In the genomic region with DNA sequence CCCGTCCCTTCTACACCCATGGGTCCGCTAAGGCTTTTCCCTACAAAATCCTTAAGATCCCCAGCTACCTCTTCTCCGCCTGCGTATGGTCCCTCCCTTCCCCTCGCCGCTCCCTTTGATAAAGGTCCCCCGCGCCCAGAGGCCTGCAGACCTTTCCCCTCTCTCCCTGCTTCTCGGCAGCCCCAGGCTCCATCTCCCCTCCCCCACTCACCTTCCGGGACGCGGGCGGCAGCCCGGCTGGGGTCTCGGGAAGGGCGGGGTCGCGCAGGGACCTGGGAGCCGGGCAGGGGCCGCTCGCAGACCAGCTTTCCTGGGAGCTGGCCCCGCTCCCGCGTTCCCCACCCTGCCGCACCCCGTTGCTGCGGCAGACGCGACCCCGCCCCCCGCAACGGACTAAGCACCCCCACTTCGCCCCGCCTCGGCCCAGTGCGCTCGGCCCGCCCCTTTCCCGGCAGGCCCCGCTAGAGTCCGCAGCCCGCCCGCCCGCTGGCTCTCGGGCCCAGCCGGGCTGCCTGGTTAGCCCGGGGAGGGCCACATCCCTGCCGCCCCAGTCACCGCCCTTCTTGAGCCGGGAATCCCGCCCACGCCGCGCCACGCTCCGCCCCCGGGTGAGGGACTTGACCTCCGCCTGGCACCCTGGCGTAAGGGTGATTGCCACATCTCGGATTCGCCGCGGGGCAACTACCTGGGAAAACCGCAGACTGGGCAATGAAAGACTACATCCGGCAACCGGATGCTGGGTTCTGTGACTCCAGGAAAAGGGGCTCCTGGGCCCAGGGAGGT, we compare ENCODE assay signal across 1 cellular context.
TF ChIP-seq lines count a peak whose summit lies in the region.

FLOT1 (minus strand) TSS at position 372 of the 783 bp plus-strand sequence. CDS start 498 bp downstream, outside the sequence.

TF ChIP-seq in HepG2, 621 proteins besides CTCF, POLR2A, EP300 and RAD21 (continued from another document and continues in another):
- TF ChIP-seq, protein P1, sequence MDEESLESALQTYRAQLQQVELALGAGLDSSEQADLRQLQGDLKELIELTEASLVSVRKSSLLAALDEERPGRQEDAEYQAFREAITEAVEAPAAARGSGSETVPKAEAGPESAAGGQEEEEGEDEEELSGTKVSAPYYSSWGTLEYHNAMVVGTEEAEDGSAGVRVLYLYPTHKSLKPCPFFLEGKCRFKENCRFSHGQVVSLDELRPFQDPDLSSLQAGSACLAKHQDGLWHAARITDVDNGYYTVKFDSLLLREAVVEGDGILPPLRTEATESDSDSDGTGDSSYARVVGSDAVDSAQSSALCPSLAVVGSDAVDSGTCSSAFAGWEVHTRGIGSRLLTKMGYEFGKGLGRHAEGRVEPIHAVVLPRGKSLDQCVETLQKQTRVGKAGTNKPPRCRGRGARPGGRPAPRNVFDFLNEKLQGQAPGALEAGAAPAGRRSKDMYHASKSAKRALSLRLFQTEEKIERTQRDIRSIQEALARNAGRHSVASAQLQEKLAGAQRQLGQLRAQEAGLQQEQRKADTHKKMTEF (CRISPR knock-in tag; IDR thresholded peaks at IDR 0.05): peak; percentile 99
- TF ChIP-seq ZNF569 (CRISPR knock-in tag; IDR thresholded peaks at IDR 0.05; ENCODE audit: borderline replicate concordance) (peak; percentile 85; the same call in 1 of the 2 replicates), RAD51 (IDR thresholded peaks at IDR 0.05; ENCODE audit: borderline replicate concordance) (no peak), ZNF670 (CRISPR knock-in tag; IDR thresholded peaks at IDR 0.05; ENCODE audit: borderline replicate concordance) (peak; percentile 88), ZNF775 (CRISPR knock-in tag; IDR thresholded peaks at IDR 0.05; ENCODE audit: borderline replicate concordance) (no peak), ZFX (CRISPR knock-in tag; IDR thresholded peaks at IDR 0.05; ENCODE audit: low read depth) (peak; percentile 78), U2AF2 (IDR thresholded peaks at IDR 0.05; ENCODE audit: low read depth, low read length) (no peak), GATAD2A (CRISPR knock-in tag; IDR thresholded peaks at IDR 0.05) (peak; percentile 88), ZNF816 (CRISPR knock-in tag; IDR thresholded peaks at IDR 0.05; ENCODE audit: borderline replicate concordance) (peak; percentile 94), ZNF543 (CRISPR knock-in tag; IDR thresholded peaks at IDR 0.05) (peak; percentile 98), EEA1 (CRISPR knock-in tag; IDR thresholded peaks at IDR 0.05; ENCODE audit: borderline replicate concordance) (peak; percentile 85; the same call in 1 of the 2 replicates), MIER2 (CRISPR knock-in tag; IDR thresholded peaks at IDR 0.05) (peak; percentile 85), ZNF350 (CRISPR knock-in tag; IDR thresholded peaks at IDR 0.05; ENCODE audit: borderline replicate concordance, low read depth) (peak; percentile 100), ETV5 (CRISPR knock-in tag; IDR thresholded peaks at IDR 0.05; ENCODE audit: borderline replicate concordance) (peak; percentile 98), FLYWCH1 (CRISPR knock-in tag; IDR thresholded peaks at IDR 0.05) (peak; percentile 66), ZEB1 (IDR thresholded peaks at IDR 0.05; ENCODE audit: insufficient replicate concordance, low read depth) (peak; percentile 71), ZBTB33 (CRISPR knock-in tag; IDR thresholded peaks at IDR 0.05) (peak; percentile 62; the same call in 1 of the 2 replicates), POLR2G (IDR thresholded peaks at IDR 0.05; ENCODE audit: low read depth, low read length) (peak; percentile 93), ZBTB42 (CRISPR knock-in tag; IDR thresholded peaks at IDR 0.05) (no peak), ATAD3A (CRISPR knock-in tag; IDR thresholded peaks at IDR 0.05) (no peak), TEAD3 (CRISPR knock-in tag; optimal IDR thresholded peaks at IDR 0.05; ENCODE audit: borderline replicate concordance) (peak; percentile 19), SIX4 (CRISPR knock-in tag; IDR thresholded peaks at IDR 0.05) (peak; percentile 49; the same call in 1 of the 2 replicates), ZNF589 (CRISPR knock-in tag; conservative IDR thresholded peaks at IDR 0.05) (peak; percentile 93), ZNF326 (CRISPR knock-in tag; IDR thresholded peaks at IDR 0.05; ENCODE audit: borderline replicate concordance) (peak; percentile 92; the same call in 1 of the 2 replicates), MAF1 (CRISPR knock-in tag; IDR thresholded peaks at IDR 0.05; ENCODE audit: borderline replicate concordance) (no peak), PCBP1 (IDR thresholded peaks at IDR 0.05; ENCODE audit: borderline replicate concordance, low read depth, low read length) (peak; percentile 82; the same call in 1 of the 2 replicates), ZNF558 (CRISPR knock-in tag; IDR thresholded peaks at IDR 0.05; ENCODE audit: borderline replicate concordance) (peak; percentile 88; the same call in 1 of the 2 replicates), ZNF564 (CRISPR knock-in tag; IDR thresholded peaks at IDR 0.05) (peak; percentile 77; the same call in 1 of the 2 replicates), ZSCAN12 (CRISPR knock-in tag; IDR thresholded peaks at IDR 0.05) (peak; percentile 8; the same call in 1 of the 2 replicates), JUND (CRISPR knock-in tag; IDR thresholded peaks at IDR 0.05) (peak; percentile 52; the same call in 1 of the 2 replicates), KLF15 (CRISPR knock-in tag; IDR thresholded peaks at IDR 0.05; ENCODE audit: borderline replicate concordance) (no peak), TCF12 (IDR thresholded peaks at IDR 0.05) (no peak), TCF12 (CRISPR knock-in tag; IDR thresholded peaks at IDR 0.05) (peak; percentile 94), ZNF441 (CRISPR knock-in tag; IDR thresholded peaks at IDR 0.05; ENCODE audit: borderline replicate concordance) (no peak), ZNF230 (CRISPR knock-in tag; IDR thresholded peaks at IDR 0.05) (peak; percentile 34; the same call in 1 of the 2 replicates), CBX2 (IDR thresholded peaks at IDR 0.05; ENCODE audit: low read depth, low read length) (no peak), CBX2 (CRISPR knock-in tag; IDR thresholded peaks at IDR 0.05; ENCODE audit: low read depth) (no peak), FOXO1 (CRISPR knock-in tag; IDR thresholded peaks at IDR 0.05) (peak; percentile 65; the same call in 1 of the 2 replicates)
- TF ChIP-seq, protein P2, sequence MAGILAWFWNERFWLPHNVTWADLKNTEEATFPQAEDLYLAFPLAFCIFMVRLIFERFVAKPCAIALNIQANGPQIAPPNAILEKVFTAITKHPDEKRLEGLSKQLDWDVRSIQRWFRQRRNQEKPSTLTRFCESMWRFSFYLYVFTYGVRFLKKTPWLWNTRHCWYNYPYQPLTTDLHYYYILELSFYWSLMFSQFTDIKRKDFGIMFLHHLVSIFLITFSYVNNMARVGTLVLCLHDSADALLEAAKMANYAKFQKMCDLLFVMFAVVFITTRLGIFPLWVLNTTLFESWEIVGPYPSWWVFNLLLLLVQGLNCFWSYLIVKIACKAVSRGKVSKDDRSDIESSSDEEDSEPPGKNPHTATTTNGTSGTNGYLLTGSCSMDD (CRISPR knock-in tag; IDR thresholded peaks at IDR 0.05): no peak
- TF ChIP-seq, protein P3, sequence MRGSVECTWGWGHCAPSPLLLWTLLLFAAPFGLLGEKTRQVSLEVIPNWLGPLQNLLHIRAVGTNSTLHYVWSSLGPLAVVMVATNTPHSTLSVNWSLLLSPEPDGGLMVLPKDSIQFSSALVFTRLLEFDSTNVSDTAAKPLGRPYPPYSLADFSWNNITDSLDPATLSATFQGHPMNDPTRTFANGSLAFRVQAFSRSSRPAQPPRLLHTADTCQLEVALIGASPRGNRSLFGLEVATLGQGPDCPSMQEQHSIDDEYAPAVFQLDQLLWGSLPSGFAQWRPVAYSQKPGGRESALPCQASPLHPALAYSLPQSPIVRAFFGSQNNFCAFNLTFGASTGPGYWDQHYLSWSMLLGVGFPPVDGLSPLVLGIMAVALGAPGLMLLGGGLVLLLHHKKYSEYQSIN (CRISPR knock-in tag; IDR thresholded peaks at IDR 0.05; ENCODE audit: borderline replicate concordance): no peak
- TF ChIP-seq, protein P4, sequence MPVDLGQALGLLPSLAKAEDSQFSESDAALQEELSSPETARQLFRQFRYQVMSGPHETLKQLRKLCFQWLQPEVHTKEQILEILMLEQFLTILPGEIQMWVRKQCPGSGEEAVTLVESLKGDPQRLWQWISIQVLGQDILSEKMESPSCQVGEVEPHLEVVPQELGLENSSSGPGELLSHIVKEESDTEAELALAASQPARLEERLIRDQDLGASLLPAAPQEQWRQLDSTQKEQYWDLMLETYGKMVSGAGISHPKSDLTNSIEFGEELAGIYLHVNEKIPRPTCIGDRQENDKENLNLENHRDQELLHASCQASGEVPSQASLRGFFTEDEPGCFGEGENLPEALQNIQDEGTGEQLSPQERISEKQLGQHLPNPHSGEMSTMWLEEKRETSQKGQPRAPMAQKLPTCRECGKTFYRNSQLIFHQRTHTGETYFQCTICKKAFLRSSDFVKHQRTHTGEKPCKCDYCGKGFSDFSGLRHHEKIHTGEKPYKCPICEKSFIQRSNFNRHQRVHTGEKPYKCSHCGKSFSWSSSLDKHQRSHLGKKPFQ (CRISPR knock-in tag; IDR thresholded peaks at IDR 0.05; ENCODE audit: insufficient replicate concordance): peak; percentile 87
- TF ChIP-seq, protein P5, sequence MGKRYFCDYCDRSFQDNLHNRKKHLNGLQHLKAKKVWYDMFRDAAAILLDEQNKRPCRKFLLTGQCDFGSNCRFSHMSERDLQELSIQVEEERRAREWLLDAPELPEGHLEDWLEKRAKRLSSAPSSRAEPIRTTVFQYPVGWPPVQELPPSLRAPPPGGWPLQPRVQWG (CRISPR knock-in tag; IDR thresholded peaks at IDR 0.05; ENCODE audit: borderline replicate concordance, low read depth): no peak
- TF ChIP-seq, protein P6, sequence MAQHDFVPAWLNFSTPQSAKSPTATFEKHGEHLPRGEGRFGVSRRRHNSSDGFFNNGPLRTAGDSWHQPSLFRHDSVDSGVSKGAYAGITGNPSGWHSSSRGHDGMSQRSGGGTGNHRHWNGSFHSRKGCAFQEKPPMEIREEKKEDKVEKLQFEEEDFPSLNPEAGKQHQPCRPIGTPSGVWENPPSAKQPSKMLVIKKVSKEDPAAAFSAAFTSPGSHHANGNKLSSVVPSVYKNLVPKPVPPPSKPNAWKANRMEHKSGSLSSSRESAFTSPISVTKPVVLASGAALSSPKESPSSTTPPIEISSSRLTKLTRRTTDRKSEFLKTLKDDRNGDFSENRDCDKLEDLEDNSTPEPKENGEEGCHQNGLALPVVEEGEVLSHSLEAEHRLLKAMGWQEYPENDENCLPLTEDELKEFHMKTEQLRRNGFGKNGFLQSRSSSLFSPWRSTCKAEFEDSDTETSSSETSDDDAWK (CRISPR knock-in tag; IDR thresholded peaks at IDR 0.05): no peak
- TF ChIP-seq, protein P7, sequence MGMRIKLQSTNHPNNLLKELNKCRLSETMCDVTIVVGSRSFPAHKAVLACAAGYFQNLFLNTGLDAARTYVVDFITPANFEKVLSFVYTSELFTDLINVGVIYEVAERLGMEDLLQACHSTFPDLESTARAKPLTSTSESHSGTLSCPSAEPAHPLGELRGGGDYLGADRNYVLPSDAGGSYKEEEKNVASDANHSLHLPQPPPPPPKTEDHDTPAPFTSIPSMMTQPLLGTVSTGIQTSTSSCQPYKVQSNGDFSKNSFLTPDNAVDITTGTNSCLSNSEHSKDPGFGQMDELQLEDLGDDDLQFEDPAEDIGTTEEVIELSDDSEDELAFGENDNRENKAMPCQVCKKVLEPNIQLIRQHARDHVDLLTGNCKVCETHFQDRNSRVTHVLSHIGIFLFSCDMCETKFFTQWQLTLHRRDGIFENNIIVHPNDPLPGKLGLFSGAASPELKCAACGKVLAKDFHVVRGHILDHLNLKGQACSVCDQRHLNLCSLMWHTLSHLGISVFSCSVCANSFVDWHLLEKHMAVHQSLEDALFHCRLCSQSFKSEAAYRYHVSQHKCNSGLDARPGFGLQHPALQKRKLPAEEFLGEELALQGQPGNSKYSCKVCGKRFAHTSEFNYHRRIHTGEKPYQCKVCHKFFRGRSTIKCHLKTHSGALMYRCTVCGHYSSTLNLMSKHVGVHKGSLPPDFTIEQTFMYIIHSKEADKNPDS (CRISPR knock-in tag; IDR thresholded peaks at IDR 0.05): peak; percentile 96
- TF ChIP-seq, protein P8, sequence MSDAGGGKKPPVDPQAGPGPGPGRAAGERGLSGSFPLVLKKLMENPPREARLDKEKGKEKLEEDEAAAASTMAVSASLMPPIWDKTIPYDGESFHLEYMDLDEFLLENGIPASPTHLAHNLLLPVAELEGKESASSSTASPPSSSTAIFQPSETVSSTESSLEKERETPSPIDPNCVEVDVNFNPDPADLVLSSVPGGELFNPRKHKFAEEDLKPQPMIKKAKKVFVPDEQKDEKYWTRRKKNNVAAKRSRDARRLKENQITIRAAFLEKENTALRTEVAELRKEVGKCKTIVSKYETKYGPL (CRISPR knock-in tag; IDR thresholded peaks at IDR 0.05): peak; percentile 58
- TF ChIP-seq, protein P9, sequence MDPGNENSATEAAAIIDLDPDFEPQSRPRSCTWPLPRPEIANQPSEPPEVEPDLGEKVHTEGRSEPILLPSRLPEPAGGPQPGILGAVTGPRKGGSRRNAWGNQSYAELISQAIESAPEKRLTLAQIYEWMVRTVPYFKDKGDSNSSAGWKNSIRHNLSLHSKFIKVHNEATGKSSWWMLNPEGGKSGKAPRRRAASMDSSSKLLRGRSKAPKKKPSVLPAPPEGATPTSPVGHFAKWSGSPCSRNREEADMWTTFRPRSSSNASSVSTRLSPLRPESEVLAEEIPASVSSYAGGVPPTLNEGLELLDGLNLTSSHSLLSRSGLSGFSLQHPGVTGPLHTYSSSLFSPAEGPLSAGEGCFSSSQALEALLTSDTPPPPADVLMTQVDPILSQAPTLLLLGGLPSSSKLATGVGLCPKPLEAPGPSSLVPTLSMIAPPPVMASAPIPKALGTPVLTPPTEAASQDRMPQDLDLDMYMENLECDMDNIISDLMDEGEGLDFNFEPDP (CRISPR knock-in tag; conservative IDR thresholded peaks at IDR 0.05): peak; percentile 90; the same call in 1 of the 2 replicates
- TF ChIP-seq, protein P10, sequence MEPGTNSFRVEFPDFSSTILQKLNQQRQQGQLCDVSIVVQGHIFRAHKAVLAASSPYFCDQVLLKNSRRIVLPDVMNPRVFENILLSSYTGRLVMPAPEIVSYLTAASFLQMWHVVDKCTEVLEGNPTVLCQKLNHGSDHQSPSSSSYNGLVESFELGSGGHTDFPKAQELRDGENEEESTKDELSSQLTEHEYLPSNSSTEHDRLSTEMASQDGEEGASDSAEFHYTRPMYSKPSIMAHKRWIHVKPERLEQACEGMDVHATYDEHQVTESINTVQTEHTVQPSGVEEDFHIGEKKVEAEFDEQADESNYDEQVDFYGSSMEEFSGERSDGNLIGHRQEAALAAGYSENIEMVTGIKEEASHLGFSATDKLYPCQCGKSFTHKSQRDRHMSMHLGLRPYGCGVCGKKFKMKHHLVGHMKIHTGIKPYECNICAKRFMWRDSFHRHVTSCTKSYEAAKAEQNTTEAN (CRISPR knock-in tag; conservative IDR thresholded peaks at IDR 0.05): no peak
